ENCODE assay signal across 13 cellular contexts in genomic region chr17:82931696-82932060, GRCh38.
DNase-seq lines count a peak whose midpoint lies in the region; ATAC-seq and TF ChIP-seq lines count a peak whose summit lies in the region.
"Had no signal": no experiment of that assay in that cellular context is flagged by ENCODE, and none has a peak within 500 bp of the region (broad histone marks: within the 10 kb centered on the region; RNA-seq: fewer than 3 reads in every experiment).

No MANE protein-coding gene starts in this region.

- H3K27ac ChIP-seq in cingulate gyrus (ENCODE audit: low read depth, low read length) (peak overlapping the region; percentile 32), upper lobe of right lung (no peak overlapping the region)
- H3K27ac ChIP-seq: ascending aorta had no signal

- no peak for ATAC-seq in activated CD8-positive, alpha-beta memory T cell treated with anti-CD3 and anti-CD28 coated beads, Interleukin-2, amount 10 ng/mL, durations not matched to agents 7 days and 5 days
- no peak for ATAC-seq in upper lobe of right lung
- no peak for ATAC-seq in GM18868 (IDR thresholded peaks at IDR 0.05; ENCODE audit: unreplicated experiment)
- ATAC-seq: T-cell had no signal

- peak; percentile 8 for DNase-seq in activated CD8-positive, alpha-beta memory T cell treated with anti-CD3 and anti-CD28 coated beads, Interleukin-2, amount 50 U/mL, for 4 hours
- DNase-seq in activated CD8-positive, alpha-beta memory T cell treated with anti-CD3 and anti-CD28 coated beads, Interleukin-2, amount 10 ng/mL, durations not matched to agents 7 days and 5 days, result no peak
- DNase-seq in midbrain (lab: John Stamatoyannopoulos, UW), result peak; percentile 24
- DNase-seq in upper lobe of right lung, result peak; percentile 57
- no peak for DNase-seq in NCI-H146 (lab: John Stamatoyannopoulos, UW)
- DNase-seq in activated CD4-positive, alpha-beta memory T cell treated with anti-CD3 and anti-CD28 coated beads, Interleukin-2, amount 10 ng/mL, durations not matched to agents 7 days and 5 days, result no peak
- DNase-seq: 8988T, NCI-H1092 had no signal

- intact Hi-C loops in upper lobe of right lung (cut with DNase I), result no loop called here

- H3K27ac Mint-ChIP-seq in activated CD8-positive, alpha-beta memory T cell treated with anti-CD3 and anti-CD28 coated beads, Interleukin-2, amount 10 ng/mL, durations not matched to agents 7 days and 5 days, result no peak overlapping the region
- no peak overlapping the region for H3K27ac Mint-ChIP-seq in activated CD4-positive, alpha-beta memory T cell treated with anti-CD3 and anti-CD28 coated beads, Interleukin-2, amount 10 ng/mL, durations not matched to agents 7 days and 5 days
- H3K27ac Mint-ChIP-seq: memory B cell, T-cell had no signal

- peaks cover 27% of the 10 kb centered on the region for H3K36me3 Mint-ChIP-seq in activated CD8-positive, alpha-beta memory T cell treated with anti-CD3 and anti-CD28 coated beads, Interleukin-2, amount 10 ng/mL, durations not matched to agents 7 days and 5 days
- H3K36me3 Mint-ChIP-seq in activated CD4-positive, alpha-beta memory T cell treated with anti-CD3 and anti-CD28 coated beads, Interleukin-2, amount 10 ng/mL, durations not matched to agents 7 days and 5 days (ENCODE audit: low read depth), result peaks cover 51% of the 10 kb centered on the region

- POLR2A ChIA-PET in activated CD4-positive, alpha-beta memory T cell treated with anti-CD3 and anti-CD28 coated beads, Interleukin-2, amount 10 ng/mL, durations not matched to agents 7 days and 5 days (lab: Charles Lee), result no interaction called here

- H3K9me3 ChIP-seq in upper lobe of right lung, result no peaks in the 10 kb centered on the region
- H3K9me3 ChIP-seq: ascending aorta had no signal

- CTCF ChIA-PET in activated CD8-positive, alpha-beta memory T cell treated with anti-CD3 and anti-CD28 coated beads, Interleukin-2, amount 10 ng/mL, durations not matched to agents 7 days and 5 days (lab: Charles Lee), result no interaction called here
- CTCF ChIA-PET in activated CD4-positive, alpha-beta memory T cell treated with anti-CD3 and anti-CD28 coated beads, Interleukin-2, amount 10 ng/mL, durations not matched to agents 7 days and 5 days (lab: Charles Lee), result no interaction called here

- no peak overlapping the region for H3K4me3 ChIP-seq in upper lobe of right lung
- H3K4me3 ChIP-seq: ascending aorta had no signal

- H3K9me3 Mint-ChIP-seq in activated CD8-positive, alpha-beta memory T cell treated with anti-CD3 and anti-CD28 coated beads, Interleukin-2, amount 10 ng/mL, durations not matched to agents 7 days and 5 days (ENCODE audit: low read depth), result no peaks in the 10 kb centered on the region
- H3K9me3 Mint-ChIP-seq in activated CD4-positive, alpha-beta memory T cell treated with anti-CD3 and anti-CD28 coated beads, Interleukin-2, amount 10 ng/mL, durations not matched to agents 7 days and 5 days, result no peaks in the 10 kb centered on the region
- H3K9me3 Mint-ChIP-seq: memory B cell, T-cell had no signal

- H3K4me1 ChIP-seq in upper lobe of right lung, result no peaks in the 10 kb centered on the region
- H3K4me1 ChIP-seq: ascending aorta had no signal

- H3K4me1 Mint-ChIP-seq in activated CD8-positive, alpha-beta memory T cell treated with anti-CD3 and anti-CD28 coated beads, Interleukin-2, amount 10 ng/mL, durations not matched to agents 7 days and 5 days, result no peaks in the 10 kb centered on the region
- no peaks in the 10 kb centered on the region for H3K4me1 Mint-ChIP-seq in activated CD4-positive, alpha-beta memory T cell treated with anti-CD3 and anti-CD28 coated beads, Interleukin-2, amount 10 ng/mL, durations not matched to agents 7 days and 5 days
- H3K4me1 Mint-ChIP-seq: memory B cell had no signal

- no peak for TF ChIP-seq CTCF in upper lobe of right lung (IDR thresholded peaks at IDR 0.05)

- peaks cover 72% of the 10 kb centered on the region for H3K36me3 ChIP-seq in upper lobe of right lung

- no peaks in the 10 kb centered on the region for H3K27me3 Mint-ChIP-seq in activated CD8-positive, alpha-beta memory T cell treated with anti-CD3 and anti-CD28 coated beads, Interleukin-2, amount 10 ng/mL, durations not matched to agents 7 days and 5 days
- no peaks in the 10 kb centered on the region for H3K27me3 Mint-ChIP-seq in activated CD4-positive, alpha-beta memory T cell treated with anti-CD3 and anti-CD28 coated beads, Interleukin-2, amount 10 ng/mL, durations not matched to agents 7 days and 5 days
- H3K27me3 Mint-ChIP-seq: memory B cell, T-cell had no signal

- H3K4me3 Mint-ChIP-seq in activated CD8-positive, alpha-beta memory T cell treated with anti-CD3 and anti-CD28 coated beads, Interleukin-2, amount 10 ng/mL, durations not matched to agents 7 days and 5 days, result no peak overlapping the region
- H3K4me3 Mint-ChIP-seq in activated CD4-positive, alpha-beta memory T cell treated with anti-CD3 and anti-CD28 coated beads, Interleukin-2, amount 10 ng/mL, durations not matched to agents 7 days and 5 days, result no peak overlapping the region
- H3K4me3 Mint-ChIP-seq: memory B cell, T-cell had no signal

- H3K27me3 ChIP-seq in upper lobe of right lung, result no peaks in the 10 kb centered on the region
- H3K27me3 ChIP-seq: ascending aorta had no signal

Comparison
In these comparisons a context has a peak if more than half of its experiments do, and no peak if none do; other contexts are left out.
1. DNase-seq: peak in activated CD8-positive, alpha-beta memory T cell treated with anti-CD3 and anti-CD28 coated beads, Interleukin-2, amount 50 U/mL, for 4 hours (single experiment), midbrain (single experiment) and upper lobe of right lung (single experiment); none in activated CD8-positive, alpha-beta memory T cell treated with anti-CD3 and anti-CD28 coated beads, Interleukin-2, amount 10 ng/mL, durations not matched to agents 7 days and 5 days (single experiment), NCI-H146 (single experiment) and activated CD4-positive, alpha-beta memory T cell treated with anti-CD3 and anti-CD28 coated beads, Interleukin-2, amount 10 ng/mL, durations not matched to agents 7 days and 5 days (single experiment).